Comparison of ENCODE assay signal across 8 cellular contexts in the genomic region with DNA sequence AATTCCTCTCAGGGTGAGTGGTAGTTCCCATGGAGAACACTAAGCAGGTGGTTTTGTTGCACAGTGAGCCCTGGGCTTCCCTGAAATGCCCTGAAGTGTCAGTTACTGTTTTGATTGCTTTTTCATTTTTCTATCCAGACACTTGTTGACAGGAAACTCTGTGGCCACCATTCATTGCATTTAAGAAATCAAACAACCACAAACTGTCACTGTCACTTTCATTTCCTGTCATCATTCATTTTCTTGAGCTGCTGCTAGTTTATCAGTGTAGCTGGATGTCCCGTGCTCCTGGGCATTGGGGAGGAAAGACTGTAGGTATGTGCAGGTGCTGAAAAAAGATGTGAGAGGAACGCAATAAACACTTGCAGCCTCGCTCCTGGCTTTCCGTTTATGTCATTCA.
A peak's percentile ranks its signal among the peaks of the same experiment; 100 is the strongest.
DNase-seq lines count a peak whose midpoint lies in the region; ATAC-seq and TF ChIP-seq lines count a peak whose summit lies in the region.

No MANE protein-coding gene starts in this region.

- intact Hi-C loops in activated CD4-positive, alpha-beta T cell treated with anti-CD3 and anti-CD28 coated beads for 36 hours (cut with DNase I, micrococcal nuclease): loop anchor here in 1 of 2 experiments (1.0 to 10.0 kb wide), 2 partner anchors 88 to 333 kb away; no protein-coding TSS in a partner anchor
- intact Hi-C loops in PC-3 (cut with micrococcal nuclease): no loop called here
- intact Hi-C loops in lower lobe of right lung (cut with DNase I): no loop called here

- TF ChIP-seq CTCF in PC-3 (conservative IDR thresholded peaks at IDR 0.05; ENCODE audit: low read depth, low read length) (no peak), lower lobe of right lung (IDR thresholded peaks at IDR 0.05) (no peak)

- H3K27ac ChIP-seq in PC-3 (ENCODE audit: low read length): no peak overlapping the region
- no peak overlapping the region for H3K27ac ChIP-seq in lower lobe of right lung

- H3K27me3 ChIP-seq in PC-3 (ENCODE audit: low read length) (no peaks in the 10 kb centered on the region), lower lobe of right lung (ENCODE audit: low read depth) (no peaks in the 10 kb centered on the region)

- no peak overlapping the region for H2AFZ ChIP-seq in PC-3 (ENCODE audit: low read length)

- CTCF ChIA-PET in activated CD4-positive, alpha-beta T cell treated with anti-CD3 and anti-CD28 coated beads for 36 hours (lab: Charles Lee): no interaction called here
- CTCF ChIA-PET in PC-3 (lab: Charles Lee): no interaction called here

- no peaks in the 10 kb centered on the region for H3F3A ChIP-seq in PC-3 (ENCODE audit: low read length, unreplicated experiment)

- H3K4me2 ChIP-seq in PC-3 (ENCODE audit: low read length): no peak overlapping the region

- no peaks in the 10 kb centered on the region for H3K9me3 ChIP-seq in PC-3 (ENCODE audit: low read length)
- no peaks in the 10 kb centered on the region for H3K9me3 ChIP-seq in lower lobe of right lung

- H3K9me3 Mint-ChIP-seq in activated CD4-positive, alpha-beta T cell treated with anti-CD3 and anti-CD28 coated beads for 36 hours (ENCODE audit: low read depth): no peaks in the 10 kb centered on the region
- no peaks in the 10 kb centered on the region for H3K9me3 Mint-ChIP-seq in immature natural killer cell

- peak; percentile 25 for DNase-seq in activated CD4-positive, alpha-beta T cell treated with anti-CD3 and anti-CD28 coated beads for 36 hours
- DNase-seq in activated CD4-positive, alpha-beta T cell treated with anti-CD3 and anti-CD28 coated beads, Interleukin-2, amount 50 U/mL, for 4 hours: no peak
- peak; percentile 97 for DNase-seq in NAMALWA (ENCODE audit: low spot score)
- peak; percentile 43 to 58 (median 55) for DNase-seq in immature natural killer cell
- DNase-seq in PC-3: no peak
- no peak for DNase-seq in lower lobe of right lung
- no peak for DNase-seq in NCI-H1436 treated with DMSO at 0.1 percent for 48 hours (lab: John Stamatoyannopoulos, UW)

- H3K36me3 Mint-ChIP-seq in activated CD4-positive, alpha-beta T cell treated with anti-CD3 and anti-CD28 coated beads for 36 hours (ENCODE audit: low read depth): no peaks in the 10 kb centered on the region
- peaks cover 0 to 4% (median 2%) of the 10 kb centered on the region in 3 donors for H3K36me3 Mint-ChIP-seq in immature natural killer cell

- no peaks in the 10 kb centered on the region for H3K9me2 ChIP-seq in PC-3 (replicated peaks; ENCODE audit: low read length)

- no peaks in the 10 kb centered on the region for H3K79me2 ChIP-seq in PC-3 (ENCODE audit: low read length)

- no peaks in the 10 kb centered on the region for H4K20me1 ChIP-seq in PC-3 (ENCODE audit: low read length)

- BruUV-seq in PC-3 (replicated peaks; lab: Mats Ljungman, UMichigan): no TSS peak

- peaks cover 13% of the 10 kb centered on the region for H3K4me1 Mint-ChIP-seq in activated CD4-positive, alpha-beta T cell treated with anti-CD3 and anti-CD28 coated beads for 36 hours
- H3K4me1 Mint-ChIP-seq in immature natural killer cell: peaks cover 16 to 24% of the 10 kb centered on the region in 2 donors

- H3K9ac ChIP-seq in PC-3 (ENCODE audit: low read length): no peak overlapping the region

- no peak overlapping the region for H3K4me3 Mint-ChIP-seq in activated CD4-positive, alpha-beta T cell treated with anti-CD3 and anti-CD28 coated beads for 36 hours
- H3K4me3 Mint-ChIP-seq in immature natural killer cell: peak overlapping the region; percentile 9 to 60 (median 34)

- H3K36me3 ChIP-seq in PC-3 (ENCODE audit: low read depth, low read length): no peaks in the 10 kb centered on the region
- H3K36me3 ChIP-seq in lower lobe of right lung: no peaks in the 10 kb centered on the region

- H3K4me1 ChIP-seq in PC-3 (ENCODE audit: insufficient read depth, low read length) (no peaks in the 10 kb centered on the region), lower lobe of right lung (no peaks in the 10 kb centered on the region)

- peaks cover 16% of the 10 kb centered on the region for H3K27me3 Mint-ChIP-seq in activated CD4-positive, alpha-beta T cell treated with anti-CD3 and anti-CD28 coated beads for 36 hours
- H3K27me3 Mint-ChIP-seq in immature natural killer cell (ENCODE audit: low read depth in 3 of 3): peaks cover 12 to 22% (median 15%) of the 10 kb centered on the region in 3 donors

- POLR2A ChIA-PET in activated CD4-positive, alpha-beta T cell treated with anti-CD3 and anti-CD28 coated beads for 36 hours (lab: Charles Lee): no interaction called here
- POLR2A ChIA-PET in PC-3 (lab: Charles Lee; ENCODE audit: unreplicated experiment): no interaction called here

- ATAC-seq in activated CD4-positive, alpha-beta T cell treated with anti-CD3 and anti-CD28 coated beads for 36 hours: peak; percentile 86
- ATAC-seq in HG02763 (IDR thresholded peaks at IDR 0.05; ENCODE audit: unreplicated experiment): peak; percentile 85
- no peak for ATAC-seq in PC-3
- ATAC-seq in lower lobe of right lung: no peak

- H3K27ac Mint-ChIP-seq in activated CD4-positive, alpha-beta T cell treated with anti-CD3 and anti-CD28 coated beads for 36 hours: no peak overlapping the region
- peak overlapping the region in 1 of 6 donors; percentile 40 for H3K27ac Mint-ChIP-seq in immature natural killer cell

- H3K4me3 ChIP-seq in PC-3 (ENCODE audit: low read length): no peak overlapping the region
- H3K4me3 ChIP-seq in lower lobe of right lung: no peak overlapping the region

Comparison
In these comparisons a context has a peak if more than half of its experiments do, and no peak if none do; other contexts are left out.
1. DNase-seq: peak in activated CD4-positive, alpha-beta T cell treated with anti-CD3 and anti-CD28 coated beads for 36 hours (single experiment), NAMALWA (single experiment) and immature natural killer cell (3 of 3); none in activated CD4-positive, alpha-beta T cell treated with anti-CD3 and anti-CD28 coated beads, Interleukin-2, amount 50 U/mL, for 4 hours (0 of 2), PC-3 (single experiment), lower lobe of right lung (single experiment) and NCI-H1436 treated with DMSO at 0.1 percent for 48 hours (single experiment).
2. ATAC-seq: peak in activated CD4-positive, alpha-beta T cell treated with anti-CD3 and anti-CD28 coated beads for 36 hours (single experiment) and HG02763 (single experiment); none in PC-3 (single experiment) and lower lobe of right lung (0 of 2).